ENCODE assay signal across 8 cellular contexts in genomic region chr3:78645628-78646310, GRCh38.
A peak's percentile ranks its signal among the peaks of the same experiment; 100 is the strongest.
DNase-seq lines count a peak whose midpoint lies in the region; ATAC-seq, FAIRE-seq and TF ChIP-seq lines count a peak whose summit lies in the region.

No MANE protein-coding gene starts in this region.

- peak; percentile 98 for FAIRE-seq in A204.1 (lab: Jason Lieb, UNC)

- peak; percentile 90 for ATAC-seq in HG02588 (IDR thresholded peaks at IDR 0.05; ENCODE audit: unreplicated experiment)

- peak; percentile 58 for TF ChIP-seq CTCF in GM12874 (IDR thresholded peaks at IDR 0.05; ENCODE audit: insufficient read depth, low read depth, low read length)

- DNase-seq in MV-4-11 (lab: John Stamatoyannopoulos, UW) (peak; percentile 55), T1000 (lab: John Stamatoyannopoulos, UW) (peak; percentile 5), germinal center (ENCODE audit: low spot score) (peak; percentile 17), putamen (ENCODE audit: low spot score) (peak; percentile 66), mucosa of gallbladder (ENCODE audit: low spot score) (no peak)
